In genomic region chr14:96584907-96585671, GRCh38 we compare ENCODE assay signal across 11 cellular contexts.
"Had no signal": no experiment of that assay in that cellular context is flagged by ENCODE, and none has a peak within 500 bp of the region (broad histone marks: within the 10 kb centered on the region; RNA-seq: fewer than 3 reads in every experiment).

No MANE protein-coding gene starts in this region.

- H3K27ac Mint-ChIP-seq: activated naive CD8-positive, alpha-beta T cell treated with anti-CD3 and anti-CD28 coated beads for 36 hours; natural killer cell; stimulated activated naive CD8-positive, alpha-beta T cell treated with anti-CD3 and anti-CD28 coated beads, Interleukin-15, amount 100 ng/mL, for 72 hours; type B pancreatic cell had no signal

- H3K4me3 Mint-ChIP-seq: activated naive CD8-positive, alpha-beta T cell treated with anti-CD3 and anti-CD28 coated beads for 36 hours; natural killer cell; stimulated activated naive CD8-positive, alpha-beta T cell treated with anti-CD3 and anti-CD28 coated beads, Interleukin-15, amount 100 ng/mL, for 72 hours; type B pancreatic cell had no signal

- H3K9me3 Mint-ChIP-seq: activated naive CD8-positive, alpha-beta T cell treated with anti-CD3 and anti-CD28 coated beads for 36 hours; natural killer cell; stimulated activated naive CD8-positive, alpha-beta T cell treated with anti-CD3 and anti-CD28 coated beads, Interleukin-15, amount 100 ng/mL, for 72 hours; type B pancreatic cell had no signal

- H3K36me3 Mint-ChIP-seq: activated naive CD8-positive, alpha-beta T cell treated with anti-CD3 and anti-CD28 coated beads for 36 hours; natural killer cell; type B pancreatic cell had no signal

- DNase-seq: activated CD4-positive, alpha-beta T cell treated with anti-CD3 and anti-CD28 coated beads for 1 hour; activated CD4-positive, alpha-beta T cell treated with anti-CD3 and anti-CD28 coated beads, Interleukin-2, amount 50 U/mL, for 4 hours; brain microvascular endothelial cell; cerebellar nuclear complex; effector memory CD4-positive, alpha-beta T cell; foreskin melanocyte; natural killer cell; T1000 had no signal
